ENCODE assay signal across 1 cellular context in genomic region chr11:18404062-18404461, GRCh38.
TF ChIP-seq lines count a peak whose summit lies in the region.

No MANE protein-coding gene starts in this region.

TF ChIP-seq in HepG2, 621 proteins besides CTCF, POLR2A, EP300 and RAD21:
- TF ChIP-seq ZNF770 (CRISPR knock-in tag; IDR thresholded peaks at IDR 0.05) (peak; percentile 77), ZNF746 (CRISPR knock-in tag; IDR thresholded peaks at IDR 0.05) (no peak), POLR2AphosphoS5 (IDR thresholded peaks at IDR 0.05; ENCODE audit: low read depth, low read length) (0 out of 2 replicates have a peak, but pooled peaks have one; percentile 24), RBM22 (optimal IDR thresholded peaks at IDR 0.05; ENCODE audit: low read length) (peak; percentile 13), TRIM24 (CRISPR knock-in tag; IDR thresholded peaks at IDR 0.05) (no peak), ZNF460 (CRISPR knock-in tag; IDR thresholded peaks at IDR 0.05; ENCODE audit: borderline replicate concordance) (peak; percentile 73; the same call in 1 of the 2 replicates), ZC3H13 (CRISPR knock-in tag; IDR thresholded peaks at IDR 0.05) (0 out of 2 replicates have a peak, but pooled peaks have one; percentile 39), SALL1 (CRISPR knock-in tag; IDR thresholded peaks at IDR 0.05) (peak; percentile 29; the same call in 1 of the 2 replicates)
